Comparison of ENCODE assay signal across 1 cellular context in the genomic region with DNA sequence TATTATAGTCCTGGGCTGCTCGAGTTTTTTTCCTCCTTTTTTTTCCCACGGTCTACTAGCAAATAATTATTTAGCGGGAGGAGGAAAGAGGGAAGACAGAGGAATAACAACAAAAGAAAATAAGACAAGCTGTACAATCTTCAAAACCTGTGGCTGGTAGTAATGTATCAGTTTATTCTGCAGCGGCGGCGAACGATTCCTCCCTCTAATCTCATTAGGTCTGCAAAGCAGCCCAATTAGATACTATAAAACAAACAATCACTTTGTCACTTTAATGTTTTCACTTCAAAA.
TF ChIP-seq lines count a peak whose summit lies in the region.

No MANE protein-coding gene starts in this region.

TF ChIP-seq in HEK293, 187 proteins besides CTCF, POLR2A, EP300 and RAD21 (continued from another document and continues in another):
- TF ChIP-seq, protein P1, sequence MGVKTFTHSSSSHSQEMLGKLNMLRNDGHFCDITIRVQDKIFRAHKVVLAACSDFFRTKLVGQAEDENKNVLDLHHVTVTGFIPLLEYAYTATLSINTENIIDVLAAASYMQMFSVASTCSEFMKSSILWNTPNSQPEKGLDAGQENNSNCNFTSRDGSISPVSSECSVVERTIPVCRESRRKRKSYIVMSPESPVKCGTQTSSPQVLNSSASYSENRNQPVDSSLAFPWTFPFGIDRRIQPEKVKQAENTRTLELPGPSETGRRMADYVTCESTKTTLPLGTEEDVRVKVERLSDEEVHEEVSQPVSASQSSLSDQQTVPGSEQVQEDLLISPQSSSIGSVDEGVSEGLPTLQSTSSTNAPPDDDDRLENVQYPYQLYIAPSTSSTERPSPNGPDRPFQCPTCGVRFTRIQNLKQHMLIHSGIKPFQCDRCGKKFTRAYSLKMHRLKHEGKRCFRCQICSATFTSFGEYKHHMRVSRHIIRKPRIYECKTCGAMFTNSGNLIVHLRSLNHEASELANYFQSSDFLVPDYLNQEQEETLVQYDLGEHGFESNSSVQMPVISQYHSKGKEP (tag by site-specific recombination; IDR thresholded peaks at IDR 0.05), result peak; percentile 37; the same call in 1 of the 2 replicates
- no peak for TF ChIP-seq ZNF112 (tag by site-specific recombination; IDR thresholded peaks at IDR 0.05)
- TF ChIP-seq MYNN (tag by site-specific recombination; IDR thresholded peaks at IDR 0.05; ENCODE audit: borderline replicate concordance), result no peak
- no peak for TF ChIP-seq RBAK (tag by site-specific recombination; IDR thresholded peaks at IDR 0.05)
- TF ChIP-seq ZNF626 (tag by site-specific recombination; IDR thresholded peaks at IDR 0.05), result no peak
- TF ChIP-seq KLF8 (tag by site-specific recombination; IDR thresholded peaks at IDR 0.05), result no peak
- TF ChIP-seq, protein P2, sequence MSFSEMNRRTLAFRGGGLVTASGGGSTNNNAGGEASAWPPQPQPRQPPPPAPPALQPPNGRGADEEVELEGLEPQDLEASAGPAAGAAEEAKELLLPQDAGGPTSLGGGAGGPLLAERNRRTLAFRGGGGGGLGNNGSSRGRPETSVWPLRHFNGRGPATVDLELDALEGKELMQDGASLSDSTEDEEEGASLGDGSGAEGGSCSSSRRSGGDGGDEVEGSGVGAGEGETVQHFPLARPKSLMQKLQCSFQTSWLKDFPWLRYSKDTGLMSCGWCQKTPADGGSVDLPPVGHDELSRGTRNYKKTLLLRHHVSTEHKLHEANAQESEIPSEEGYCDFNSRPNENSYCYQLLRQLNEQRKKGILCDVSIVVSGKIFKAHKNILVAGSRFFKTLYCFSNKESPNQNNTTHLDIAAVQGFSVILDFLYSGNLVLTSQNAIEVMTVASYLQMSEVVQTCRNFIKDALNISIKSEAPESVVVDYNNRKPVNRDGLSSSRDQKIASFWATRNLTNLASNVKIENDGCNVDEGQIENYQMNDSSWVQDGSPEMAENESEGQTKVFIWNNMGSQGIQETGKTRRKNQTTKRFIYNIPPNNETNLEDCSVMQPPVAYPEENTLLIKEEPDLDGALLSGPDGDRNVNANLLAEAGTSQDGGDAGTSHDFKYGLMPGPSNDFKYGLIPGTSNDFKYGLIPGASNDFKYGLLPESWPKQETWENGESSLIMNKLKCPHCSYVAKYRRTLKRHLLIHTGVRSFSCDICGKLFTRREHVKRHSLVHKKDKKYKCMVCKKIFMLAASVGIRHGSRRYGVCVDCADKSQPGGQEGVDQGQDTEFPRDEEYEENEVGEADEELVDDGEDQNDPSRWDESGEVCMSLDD (tag by site-specific recombination; IDR thresholded peaks at IDR 0.05), result no peak
- peak; percentile 11 for TF ChIP-seq ZNF510 (tag by site-specific recombination; IDR thresholded peaks at IDR 0.05; ENCODE audit: insufficient replicate concordance)
- TF ChIP-seq, protein P3, sequence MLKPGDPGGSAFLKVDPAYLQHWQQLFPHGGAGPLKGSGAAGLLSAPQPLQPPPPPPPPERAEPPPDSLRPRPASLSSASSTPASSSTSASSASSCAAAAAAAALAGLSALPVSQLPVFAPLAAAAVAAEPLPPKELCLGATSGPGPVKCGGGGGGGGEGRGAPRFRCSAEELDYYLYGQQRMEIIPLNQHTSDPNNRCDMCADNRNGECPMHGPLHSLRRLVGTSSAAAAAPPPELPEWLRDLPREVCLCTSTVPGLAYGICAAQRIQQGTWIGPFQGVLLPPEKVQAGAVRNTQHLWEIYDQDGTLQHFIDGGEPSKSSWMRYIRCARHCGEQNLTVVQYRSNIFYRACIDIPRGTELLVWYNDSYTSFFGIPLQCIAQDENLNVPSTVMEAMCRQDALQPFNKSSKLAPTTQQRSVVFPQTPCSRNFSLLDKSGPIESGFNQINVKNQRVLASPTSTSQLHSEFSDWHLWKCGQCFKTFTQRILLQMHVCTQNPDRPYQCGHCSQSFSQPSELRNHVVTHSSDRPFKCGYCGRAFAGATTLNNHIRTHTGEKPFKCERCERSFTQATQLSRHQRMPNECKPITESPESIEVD (tag by site-specific recombination; IDR thresholded peaks at IDR 0.05), result peak; percentile 94
- TF ChIP-seq ZNF19 (tag by site-specific recombination; IDR thresholded peaks at IDR 0.05; ENCODE audit: low read depth), result no peak
- TF ChIP-seq ZNF416 (tag by site-specific recombination; IDR thresholded peaks at IDR 0.05), result no peak
- TF ChIP-seq SETDB1 (IDR thresholded peaks at IDR 0.05; ENCODE audit: insufficient read length, low read length), result no peak
- TF ChIP-seq, protein P4, sequence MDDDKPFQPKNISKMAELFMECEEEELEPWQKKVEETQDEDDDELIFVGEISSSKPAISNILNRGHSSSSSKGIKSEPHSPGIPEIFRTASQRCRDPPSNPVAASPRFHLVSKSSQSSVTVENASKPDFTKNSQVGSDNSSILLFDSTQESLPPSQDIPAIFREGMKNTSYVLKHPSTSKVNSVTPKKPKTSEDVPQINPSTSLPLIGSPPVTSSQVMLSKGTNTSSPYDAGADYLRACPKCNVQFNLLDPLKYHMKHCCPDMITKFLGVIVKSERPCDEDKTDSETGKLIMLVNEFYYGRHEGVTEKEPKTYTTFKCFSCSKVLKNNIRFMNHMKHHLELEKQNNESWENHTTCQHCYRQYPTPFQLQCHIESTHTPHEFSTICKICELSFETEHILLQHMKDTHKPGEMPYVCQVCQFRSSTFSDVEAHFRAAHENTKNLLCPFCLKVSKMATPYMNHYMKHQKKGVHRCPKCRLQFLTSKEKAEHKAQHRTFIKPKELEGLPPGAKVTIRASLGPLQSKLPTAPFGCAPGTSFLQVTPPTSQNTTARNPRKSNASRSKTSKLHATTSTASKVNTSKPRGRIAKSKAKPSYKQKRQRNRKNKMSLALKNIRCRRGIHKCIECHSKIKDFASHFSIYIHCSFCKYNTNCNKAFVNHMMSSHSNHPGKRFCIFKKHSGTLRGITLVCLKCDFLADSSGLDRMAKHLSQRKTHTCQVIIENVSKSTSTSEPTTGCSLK (tag by site-specific recombination; IDR thresholded peaks at IDR 0.05), result no peak
- no peak for TF ChIP-seq ZNF530 (tag by site-specific recombination; IDR thresholded peaks at IDR 0.05; ENCODE audit: low read depth)
- peak; percentile 13; the same call in 1 of the 2 replicates for TF ChIP-seq GFI1B (tag by site-specific recombination; IDR thresholded peaks at IDR 0.05)
- no peak for TF ChIP-seq ZNF391 (tag by site-specific recombination; IDR thresholded peaks at IDR 0.05; ENCODE audit: borderline replicate concordance, low read depth)
- TF ChIP-seq, protein P5, sequence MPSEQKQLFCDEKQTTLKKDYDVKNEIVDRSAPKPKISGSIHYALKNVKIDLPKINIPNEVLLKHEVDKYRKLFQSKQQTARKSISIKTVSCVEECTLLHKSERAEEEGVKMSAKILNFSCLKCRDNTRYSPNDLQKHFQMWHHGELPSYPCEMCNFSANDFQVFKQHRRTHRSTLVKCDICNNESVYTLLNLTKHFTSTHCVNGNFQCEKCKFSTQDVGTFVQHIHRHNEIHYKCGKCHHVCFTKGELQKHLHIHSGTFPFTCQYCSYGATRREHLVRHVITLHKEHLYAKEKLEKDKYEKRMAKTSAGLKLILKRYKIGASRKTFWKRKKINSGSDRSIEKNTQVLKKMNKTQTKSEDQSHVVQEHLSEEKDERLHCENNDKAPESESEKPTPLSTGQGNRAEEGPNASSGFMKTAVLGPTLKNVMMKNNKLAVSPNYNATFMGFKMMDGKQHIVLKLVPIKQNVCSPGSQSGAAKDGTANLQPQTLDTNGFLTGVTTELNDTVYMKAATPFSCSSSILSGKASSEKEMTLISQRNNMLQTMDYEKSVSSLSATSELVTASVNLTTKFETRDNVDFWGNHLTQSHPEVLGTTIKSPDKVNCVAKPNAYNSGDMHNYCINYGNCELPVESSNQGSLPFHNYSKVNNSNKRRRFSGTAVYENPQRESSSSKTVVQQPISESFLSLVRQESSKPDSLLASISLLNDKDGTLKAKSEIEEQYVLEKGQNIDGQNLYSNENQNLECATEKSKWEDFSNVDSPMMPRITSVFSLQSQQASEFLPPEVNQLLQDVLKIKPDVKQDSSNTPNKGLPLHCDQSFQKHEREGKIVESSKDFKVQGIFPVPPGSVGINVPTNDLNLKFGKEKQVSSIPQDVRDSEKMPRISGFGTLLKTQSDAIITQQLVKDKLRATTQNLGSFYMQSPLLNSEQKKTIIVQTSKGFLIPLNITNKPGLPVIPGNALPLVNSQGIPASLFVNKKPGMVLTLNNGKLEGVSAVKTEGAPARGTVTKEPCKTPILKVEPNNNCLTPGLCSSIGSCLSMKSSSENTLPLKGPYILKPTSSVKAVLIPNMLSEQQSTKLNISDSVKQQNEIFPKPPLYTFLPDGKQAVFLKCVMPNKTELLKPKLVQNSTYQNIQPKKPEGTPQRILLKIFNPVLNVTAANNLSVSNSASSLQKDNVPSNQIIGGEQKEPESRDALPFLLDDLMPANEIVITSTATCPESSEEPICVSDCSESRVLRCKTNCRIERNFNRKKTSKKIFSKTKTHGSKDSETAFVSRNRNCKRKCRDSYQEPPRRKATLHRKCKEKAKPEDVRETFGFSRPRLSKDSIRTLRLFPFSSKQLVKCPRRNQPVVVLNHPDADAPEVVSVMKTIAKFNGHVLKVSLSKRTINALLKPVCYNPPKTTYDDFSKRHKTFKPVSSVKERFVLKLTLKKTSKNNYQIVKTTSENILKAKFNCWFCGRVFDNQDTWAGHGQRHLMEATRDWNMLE (tag by site-specific recombination; conservative IDR thresholded peaks at IDR 0.05; ENCODE audit: low read depth), result no peak
- TF ChIP-seq, protein P6, sequence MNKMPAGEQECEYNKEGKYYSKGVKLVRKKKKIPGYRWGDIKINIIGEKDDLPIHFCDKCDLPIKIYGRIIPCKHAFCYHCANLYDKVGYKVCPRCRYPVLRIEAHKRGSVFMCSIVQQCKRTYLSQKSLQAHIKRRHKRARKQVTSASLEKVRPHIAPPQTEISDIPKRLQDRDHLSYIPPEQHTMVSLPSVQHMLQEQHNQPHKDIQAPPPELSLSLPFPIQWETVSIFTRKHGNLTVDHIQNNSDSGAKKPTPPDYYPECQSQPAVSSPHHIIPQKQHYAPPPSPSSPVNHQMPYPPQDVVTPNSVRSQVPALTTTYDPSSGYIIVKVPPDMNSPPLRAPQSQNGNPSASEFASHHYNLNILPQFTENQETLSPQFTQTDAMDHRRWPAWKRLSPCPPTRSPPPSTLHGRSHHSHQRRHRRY (tag by site-specific recombination; IDR thresholded peaks at IDR 0.05), result no peak
- TF ChIP-seq EGR2 (tag by site-specific recombination; IDR thresholded peaks at IDR 0.05; ENCODE audit: low read depth), result no peak
- no peak for TF ChIP-seq BCL11A (tag by site-specific recombination; IDR thresholded peaks at IDR 0.05; ENCODE audit: low read depth)
- TF ChIP-seq ZNF140 (tag by site-specific recombination; IDR thresholded peaks at IDR 0.05), result no peak
- TF ChIP-seq ZFHX2 (tag by site-specific recombination; conservative IDR thresholded peaks at IDR 0.05), result no peak
- 0 out of 2 replicates have a peak, but pooled peaks have one; percentile 25 for TF ChIP-seq ZNF664 (tag by site-specific recombination; IDR thresholded peaks at IDR 0.05)
- no peak for TF ChIP-seq ZNF292 (tag by site-specific recombination; IDR thresholded peaks at IDR 0.05; ENCODE audit: borderline replicate concordance, low read depth)
- no peak for TF ChIP-seq BCL11B (tag by site-specific recombination; IDR thresholded peaks at IDR 0.05; ENCODE audit: low read depth)
- TF ChIP-seq KLF9 (tag by site-specific recombination; IDR thresholded peaks at IDR 0.05; ENCODE audit: low read depth), result no peak
- no peak for TF ChIP-seq ZNF629 (tag by site-specific recombination; IDR thresholded peaks at IDR 0.05)
- TF ChIP-seq ZNF473 (tag by site-specific recombination; IDR thresholded peaks at IDR 0.05), result no peak
- TF ChIP-seq, protein P7, sequence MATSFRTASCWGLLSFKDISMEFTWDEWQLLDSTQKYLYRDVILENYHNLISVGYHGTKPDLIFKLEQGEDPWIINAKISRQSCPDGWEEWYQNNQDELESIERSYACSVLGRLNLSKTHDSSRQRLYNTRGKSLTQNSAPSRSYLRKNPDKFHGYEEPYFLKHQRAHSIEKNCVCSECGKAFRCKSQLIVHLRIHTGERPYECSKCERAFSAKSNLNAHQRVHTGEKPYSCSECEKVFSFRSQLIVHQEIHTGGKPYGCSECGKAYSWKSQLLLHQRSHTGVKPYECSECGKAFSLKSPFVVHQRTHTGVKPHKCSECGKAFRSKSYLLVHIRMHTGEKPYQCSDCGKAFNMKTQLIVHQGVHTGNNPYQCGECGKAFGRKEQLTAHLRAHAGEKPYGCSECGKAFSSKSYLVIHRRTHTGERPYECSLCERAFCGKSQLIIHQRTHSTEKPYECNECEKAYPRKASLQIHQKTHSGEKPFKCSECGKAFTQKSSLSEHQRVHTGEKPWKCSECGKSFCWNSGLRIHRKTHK (tag by site-specific recombination; IDR thresholded peaks at IDR 0.05), result no peak
- TF ChIP-seq ZSCAN23 (tag by site-specific recombination; IDR thresholded peaks at IDR 0.05), result no peak
- TF ChIP-seq, protein P8, sequence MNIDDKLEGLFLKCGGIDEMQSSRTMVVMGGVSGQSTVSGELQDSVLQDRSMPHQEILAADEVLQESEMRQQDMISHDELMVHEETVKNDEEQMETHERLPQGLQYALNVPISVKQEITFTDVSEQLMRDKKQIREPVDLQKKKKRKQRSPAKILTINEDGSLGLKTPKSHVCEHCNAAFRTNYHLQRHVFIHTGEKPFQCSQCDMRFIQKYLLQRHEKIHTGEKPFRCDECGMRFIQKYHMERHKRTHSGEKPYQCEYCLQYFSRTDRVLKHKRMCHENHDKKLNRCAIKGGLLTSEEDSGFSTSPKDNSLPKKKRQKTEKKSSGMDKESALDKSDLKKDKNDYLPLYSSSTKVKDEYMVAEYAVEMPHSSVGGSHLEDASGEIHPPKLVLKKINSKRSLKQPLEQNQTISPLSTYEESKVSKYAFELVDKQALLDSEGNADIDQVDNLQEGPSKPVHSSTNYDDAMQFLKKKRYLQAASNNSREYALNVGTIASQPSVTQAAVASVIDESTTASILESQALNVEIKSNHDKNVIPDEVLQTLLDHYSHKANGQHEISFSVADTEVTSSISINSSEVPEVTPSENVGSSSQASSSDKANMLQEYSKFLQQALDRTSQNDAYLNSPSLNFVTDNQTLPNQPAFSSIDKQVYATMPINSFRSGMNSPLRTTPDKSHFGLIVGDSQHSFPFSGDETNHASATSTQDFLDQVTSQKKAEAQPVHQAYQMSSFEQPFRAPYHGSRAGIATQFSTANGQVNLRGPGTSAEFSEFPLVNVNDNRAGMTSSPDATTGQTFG (tag by site-specific recombination; IDR thresholded peaks at IDR 0.05; ENCODE audit: borderline replicate concordance), result no peak
- TF ChIP-seq TCF7L2 (IDR thresholded peaks at IDR 0.05; ENCODE audit: borderline replicate concordance, low read depth, low read length), result no peak
- no peak for TF ChIP-seq ZNF670 (tag by site-specific recombination; IDR thresholded peaks at IDR 0.05; ENCODE audit: low read depth)
- no peak for TF ChIP-seq ZNF132 (tag by site-specific recombination; IDR thresholded peaks at IDR 0.05; ENCODE audit: borderline replicate concordance)
- TF ChIP-seq ZNF837 (tag by site-specific recombination; IDR thresholded peaks at IDR 0.05), result no peak
- no peak for TF ChIP-seq ZFP3 (tag by site-specific recombination; IDR thresholded peaks at IDR 0.05; ENCODE audit: low read depth)
